31 cellular contexts compared by ENCODE assay signal in genomic region chr16:64947651-64948050, GRCh38.
"Had no signal": no experiment of that assay in that cellular context is flagged by ENCODE, and none has a peak within 500 bp of the region (broad histone marks: within the 10 kb centered on the region; RNA-seq: fewer than 3 reads in every experiment).

No MANE protein-coding gene starts in this region.

- H3K4me3 ChIP-seq: ascending aorta, cardiac muscle cell had no signal

- H3K27me3 ChIP-seq: ascending aorta, cardiac muscle cell had no signal

- H3K4me1 ChIP-seq: ascending aorta had no signal

- DNase-seq: activated CD4-positive, alpha-beta memory T cell treated with anti-CD3 and anti-CD28 coated beads, Interleukin-2, amount 10 ng/mL, durations not matched to agents 7 days and 5 days; activated CD4-positive, alpha-beta T cell treated with anti-CD3 and anti-CD28 coated beads for 1 hour; activated CD4-positive, alpha-beta T cell treated with anti-CD3 and anti-CD28 coated beads for 36 hours; activated CD4-positive, alpha-beta T cell treated with anti-CD3 and anti-CD28 coated beads for 48 hours; activated CD4-positive, alpha-beta T cell treated with anti-CD3 and anti-CD28 coated beads, Interleukin-2, amount 10 ng/mL, durations not matched to agents 7 days and 5 days; activated CD4-positive, alpha-beta T cell treated with anti-CD3 and anti-CD28 coated beads, Interleukin-2, amount 50 U/mL, for 48 hours; activated CD4-positive, CD25-positive, alpha-beta regulatory T cell; activated CD8-positive, alpha-beta memory T cell treated with anti-CD3 and anti-CD28 coated beads for 24 hours; activated CD8-positive, alpha-beta memory T cell treated with anti-CD3 and anti-CD28 coated beads, Interleukin-2, amount 10 ng/mL, durations not matched to agents 7 days and 5 days; activated CD8-positive, alpha-beta memory T cell treated with anti-CD3 and anti-CD28 coated beads, Interleukin-2, amount 50 U/mL, for 48 hours; activated CD8-positive, alpha-beta T cell treated with anti-CD3 and anti-CD28 coated beads, Interleukin-2, amount 10 ng/mL, durations not matched to agents 7 days and 5 days; activated effector memory CD4-positive, alpha-beta T cell treated with Interleukin-2 at 50 U/mL for 16 hours; activated gamma-delta T cell; activated naive CD4-positive, alpha-beta T cell treated with anti-CD3 and anti-CD28 coated beads, Interleukin-2, amount 10 ng/mL, durations not matched to agents 7 days and 5 days; activated naive CD4-positive, alpha-beta T cell treated with Interleukin-2 at 50 U/mL for 16 hours; activated naive CD8-positive, alpha-beta T cell treated with anti-CD3 and anti-CD28 coated beads, Interleukin-2, amount 10 ng/mL, durations not matched to agents 7 days and 5 days; activated naive CD8-positive, alpha-beta T cell treated with anti-CD3 and anti-CD28 coated beads, Interleukin-2, amount 50 U/mL, for 24 hours; activated T-cell treated with anti-CD3 and anti-CD28 coated beads, Interleukin-2, amount 50 U/mL, for 24 hours; activated T-cell treated with anti-CD3 and anti-CD28 coated beads, Interleukin-2, amount 50 U/mL, for 48 hours; amygdala; anterior cingulate cortex; caudate nucleus; cerebellar nuclear complex; T-helper 2 cell; T-helper 9 cell; WERI-Rb-1 had no signal

- FAIRE-seq: TTC549 had no signal

- H3K27ac ChIP-seq: ascending aorta, cardiac muscle cell, WERI-Rb-1 had no signal

- ATAC-seq: activated CD4-positive, alpha-beta T cell treated with anti-CD3 and anti-CD28 coated beads for 36 hours; activated CD4-positive, CD25-positive, alpha-beta regulatory T cell treated with anti-CD3 and anti-CD28 coated beads, Interleukin-2, amount 50 U/mL, for 24 hours; activated CD8-positive, alpha-beta memory T cell treated with anti-CD3 and anti-CD28 coated beads, Interleukin-2, amount 10 ng/mL, durations not matched to agents 7 days and 5 days; activated CD8-positive, alpha-beta T cell treated with anti-CD3 and anti-CD28 coated beads, Interleukin-2, amount 10 ng/mL, durations not matched to agents 7 days and 5 days; activated naive CD8-positive, alpha-beta T cell treated with anti-CD3 and anti-CD28 coated beads, Interleukin-2, amount 50 U/mL, for 24 hours; WTC11 had no signal

- H3K9me3 ChIP-seq: ascending aorta had no signal

- H3K36me3 ChIP-seq: WERI-Rb-1 had no signal
